In genomic region chr16:30535106-30535776, GRCh38 we compare ENCODE assay signal across 7 cellular contexts. TPM values are rescaled to one million over a fixed set of nuclear protein-coding genes. Genes with fewer than 3 reads are reported as not detected.
DNase-seq lines count a peak whose midpoint lies in the region; ATAC-seq lines count a peak whose summit lies in the region.

No MANE protein-coding gene starts in this region.

- peaks cover 23% of the 10 kb centered on the region for H3K4me1 Mint-ChIP-seq in activated naive CD8-positive, alpha-beta T cell treated with anti-CD3 and anti-CD28 coated beads, Interleukin-2, amount 10 ng/mL, durations not matched to agents 7 days and 5 days
- H3K4me1 Mint-ChIP-seq in stimulated activated memory B cell treated with anti-CD40 and anti-IgM and Interleukin-4, amounts not matched to agents 10 μg/mL and 1 μg/mL and 100 μg/mL, for 72 hours, result peaks cover 38% of the 10 kb centered on the region

- POLR2A ChIA-PET in activated naive CD8-positive, alpha-beta T cell treated with anti-CD3 and anti-CD28 coated beads, Interleukin-2, amount 10 ng/mL, durations not matched to agents 7 days and 5 days (lab: Charles Lee), result interaction anchor here (0.6 to 5.5 kb wide), 28 partner anchors 8 to 124 kb away, joined by 3 to 131 read pairs (median 8); partner anchors contain the start of genes DCTPP1, FBRS, ZNF688 and ZNF689

- DNase-seq in activated naive CD8-positive, alpha-beta T cell treated with anti-CD3 and anti-CD28 coated beads, Interleukin-2, amount 10 ng/mL, durations not matched to agents 7 days and 5 days, result no peak
- DNase-seq in kidney glomerular epithelial cell (lab: John Stamatoyannopoulos, UW), result no peak

- peak overlapping the region; percentile 96 for H3K4me3 Mint-ChIP-seq in activated naive CD8-positive, alpha-beta T cell treated with anti-CD3 and anti-CD28 coated beads, Interleukin-2, amount 10 ng/mL, durations not matched to agents 7 days and 5 days
- peak overlapping the region; percentile 94 for H3K4me3 Mint-ChIP-seq in stimulated activated memory B cell treated with anti-CD40 and anti-IgM and Interleukin-4, amounts not matched to agents 10 μg/mL and 1 μg/mL and 100 μg/mL, for 72 hours

- H3K4me3 ChIP-seq in iPS-11a (ENCODE audit: low read depth, low read length), result peak overlapping the region; percentile 70

- ATAC-seq in GM18909 (IDR thresholded peaks at IDR 0.05; ENCODE audit: poor library complexity, unreplicated experiment) (peak; percentile 21), HG03175 (IDR thresholded peaks at IDR 0.05; ENCODE audit: unreplicated experiment) (peak; percentile 9), HG03095 (IDR thresholded peaks at IDR 0.05; ENCODE audit: unreplicated experiment) (no peak)
- peak; percentile 21 for ATAC-seq in activated naive CD8-positive, alpha-beta T cell treated with anti-CD3 and anti-CD28 coated beads, Interleukin-2, amount 10 ng/mL, durations not matched to agents 7 days and 5 days (ENCODE audit: low read depth)
- peak; percentile 40 for ATAC-seq in stimulated activated memory B cell treated with anti-CD40 and anti-IgM and Interleukin-4, amounts not matched to agents 10 μg/mL and 1 μg/mL and 100 μg/mL, for 72 hours

- H3K27me3 Mint-ChIP-seq in activated naive CD8-positive, alpha-beta T cell treated with anti-CD3 and anti-CD28 coated beads, Interleukin-2, amount 10 ng/mL, durations not matched to agents 7 days and 5 days, result no peaks in the 10 kb centered on the region
- H3K27me3 Mint-ChIP-seq in stimulated activated memory B cell treated with anti-CD40 and anti-IgM and Interleukin-4, amounts not matched to agents 10 μg/mL and 1 μg/mL and 100 μg/mL, for 72 hours, result no peaks in the 10 kb centered on the region

- peaks cover 12% of the 10 kb centered on the region for H3K36me3 Mint-ChIP-seq in activated naive CD8-positive, alpha-beta T cell treated with anti-CD3 and anti-CD28 coated beads, Interleukin-2, amount 10 ng/mL, durations not matched to agents 7 days and 5 days
- peaks cover 14% of the 10 kb centered on the region for H3K36me3 Mint-ChIP-seq in stimulated activated memory B cell treated with anti-CD40 and anti-IgM and Interleukin-4, amounts not matched to agents 10 μg/mL and 1 μg/mL and 100 μg/mL, for 72 hours

- no peaks in the 10 kb centered on the region for H3K9me3 Mint-ChIP-seq in activated naive CD8-positive, alpha-beta T cell treated with anti-CD3 and anti-CD28 coated beads, Interleukin-2, amount 10 ng/mL, durations not matched to agents 7 days and 5 days
- H3K9me3 Mint-ChIP-seq in stimulated activated memory B cell treated with anti-CD40 and anti-IgM and Interleukin-4, amounts not matched to agents 10 μg/mL and 1 μg/mL and 100 μg/mL, for 72 hours, result no peaks in the 10 kb centered on the region

- peak overlapping the region; percentile 99 for H3K27ac Mint-ChIP-seq in activated naive CD8-positive, alpha-beta T cell treated with anti-CD3 and anti-CD28 coated beads, Interleukin-2, amount 10 ng/mL, durations not matched to agents 7 days and 5 days
- peak overlapping the region; percentile 95 for H3K27ac Mint-ChIP-seq in stimulated activated memory B cell treated with anti-CD40 and anti-IgM and Interleukin-4, amounts not matched to agents 10 μg/mL and 1 μg/mL and 100 μg/mL, for 72 hours

RNA-seq across cellular contexts. Expression of gene ZNF747, which starts 0.6 kb away (rescaled TPM):
- 10 to 100 TPM; 11.9 to 12.5 TPM for total RNA-seq in activated naive CD8-positive, alpha-beta T cell treated with anti-CD3 and anti-CD28 coated beads, Interleukin-2, amount 10 ng/mL, durations not matched to agents 7 days and 5 days

RNA-seq across cellular contexts. Expression of gene ZNF768, which starts 8.9 kb away (rescaled TPM):
- 1 to 10 TPM; 7.4 to 8.1 TPM for total RNA-seq in activated naive CD8-positive, alpha-beta T cell treated with anti-CD3 and anti-CD28 coated beads, Interleukin-2, amount 10 ng/mL, durations not matched to agents 7 days and 5 days

RNA-seq across cellular contexts. Expression of gene ZNF764, which starts 22.9 kb away (rescaled TPM):
- 10 to 100 TPM; 20.9 to 23.3 TPM for total RNA-seq in activated naive CD8-positive, alpha-beta T cell treated with anti-CD3 and anti-CD28 coated beads, Interleukin-2, amount 10 ng/mL, durations not matched to agents 7 days and 5 days

RNA-seq across cellular contexts. Expression of gene ZNF688, which starts 36.3 kb away (rescaled TPM):
- total RNA-seq in activated naive CD8-positive, alpha-beta T cell treated with anti-CD3 and anti-CD28 coated beads, Interleukin-2, amount 10 ng/mL, durations not matched to agents 7 days and 5 days, result 10 to 100 TPM; 17.8 to 18.3 TPM

RNA-seq across cellular contexts. Expression of gene ZNF785, which starts 50.3 kb away (rescaled TPM):
- 10 to 100 TPM; 22.3 to 24.8 TPM for total RNA-seq in activated naive CD8-positive, alpha-beta T cell treated with anti-CD3 and anti-CD28 coated beads, Interleukin-2, amount 10 ng/mL, durations not matched to agents 7 days and 5 days
